8 cellular contexts compared by ENCODE assay signal in the genomic region with DNA sequence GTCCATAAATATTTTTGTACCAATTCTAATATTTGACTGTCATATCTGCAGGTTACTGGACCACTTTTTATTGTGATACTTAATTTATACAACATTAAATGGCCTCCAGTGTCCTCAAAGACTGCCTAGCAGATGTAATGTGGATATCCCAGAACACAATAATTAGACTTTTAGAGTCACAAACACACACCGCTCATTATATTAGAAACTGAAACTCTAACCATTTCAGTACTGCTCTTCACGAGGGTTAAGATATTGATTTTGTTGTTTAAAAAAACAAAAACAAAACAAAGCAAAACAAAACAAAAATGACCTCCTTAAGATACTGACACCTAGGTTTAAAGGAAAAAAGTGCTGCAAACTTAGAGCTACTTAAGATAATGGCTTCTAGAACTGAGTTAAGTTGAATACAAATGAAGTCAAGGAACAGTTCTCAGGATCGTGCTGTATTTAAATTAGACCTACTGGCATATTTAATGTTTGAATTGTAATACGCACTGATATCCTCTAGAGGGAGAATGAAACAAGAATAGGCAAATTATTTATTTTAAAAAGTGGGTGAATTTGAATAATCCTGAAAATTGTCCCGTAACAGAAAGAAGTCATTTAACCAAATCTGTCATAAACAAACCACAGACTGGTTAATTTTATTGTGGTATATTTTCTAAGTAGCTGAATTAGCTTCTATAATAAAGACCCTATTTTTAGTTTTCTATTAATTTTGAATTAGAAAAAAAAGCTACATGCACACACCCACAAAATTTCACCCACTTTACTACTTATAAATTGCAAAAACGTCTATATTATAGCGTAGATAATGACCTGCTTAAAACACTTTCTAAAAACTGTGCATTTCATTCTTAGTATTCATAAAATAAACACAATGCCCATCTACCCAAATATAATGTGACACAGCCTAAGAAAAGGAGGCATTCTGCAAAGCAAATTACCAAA.
DNase-seq lines count a peak whose midpoint lies in the region; ATAC-seq and TF ChIP-seq lines count a peak whose summit lies in the region.

No MANE protein-coding gene starts in this region.

- DNase-seq in CD8-positive, alpha-beta memory T cell, result peak in 2 of 5 donors; percentile 26 to 34
- peak; percentile 42 for DNase-seq in Karpas-422
- no peak for DNase-seq in WERI-Rb-1
- peak; percentile 53 for DNase-seq in fibroblast of the aortic adventitia (ENCODE audit: low read depth)
- DNase-seq in pons (ENCODE audit: low spot score), result peak; percentile 55
- no peak for DNase-seq in NCI-H187 (lab: John Stamatoyannopoulos, UW)

- peak overlapping the region; percentile 47 for H3K4me3 ChIP-seq in CD8-positive, alpha-beta memory T cell (ENCODE audit: low read length)
- H3K4me3 ChIP-seq in Karpas-422 (ENCODE audit: low read length), result no peak overlapping the region
- H3K4me3 ChIP-seq in WERI-Rb-1 (ENCODE audit: low read depth, low read length), result peak overlapping the region; percentile 25
- peak overlapping the region; percentile 42 for H3K4me3 ChIP-seq in fibroblast of the aortic adventitia (ENCODE audit: low read depth, low read length)

- peaks cover under 1 to 3% of the 10 kb centered on the region in 2 donors for H3K27me3 Mint-ChIP-seq in CD8-positive, alpha-beta memory T cell

- POLR2A ChIA-PET in CD8-positive, alpha-beta memory T cell (lab: Charles Lee), result interaction anchor here (1.0 kb wide), 1 partner anchor 569 kb away, joined by 3 read pairs; no protein-coding TSS in a partner anchor

- peaks cover 9% of the 10 kb centered on the region for H3K4me1 ChIP-seq in CD8-positive, alpha-beta memory T cell (ENCODE audit: insufficient read depth, low read length)
- H3K4me1 ChIP-seq in Karpas-422 (ENCODE audit: low read length), result no peaks in the 10 kb centered on the region

- peak overlapping the region; percentile 73 to 88 (median 83) for H3K4me3 Mint-ChIP-seq in CD8-positive, alpha-beta memory T cell

- no peak overlapping the region for H3K9ac ChIP-seq in Karpas-422 (ENCODE audit: low read length)

- no peaks in the 10 kb centered on the region for H3K9me2 ChIP-seq in Karpas-422 (replicated peaks; ENCODE audit: insufficient read depth, low read length)

- CTCF ChIA-PET in CD8-positive, alpha-beta memory T cell (lab: Charles Lee), result interaction anchor here (1.2 to 3.3 kb wide), 5 partner anchors 10 to 993 kb away, joined by 3 to 15 read pairs (median 5); a partner anchor contains a TSS

- H3K9me3 ChIP-seq in CD8-positive, alpha-beta memory T cell (ENCODE audit: low read length), result no peaks in the 10 kb centered on the region
- no peaks in the 10 kb centered on the region for H3K9me3 ChIP-seq in Karpas-422 (ENCODE audit: low read length)
- H3K9me3 ChIP-seq in WERI-Rb-1 (ENCODE audit: severe bottlenecking), result no peaks in the 10 kb centered on the region

- ATAC-seq in GM18909 (IDR thresholded peaks at IDR 0.05; ENCODE audit: poor library complexity, unreplicated experiment), result peak; percentile 80
- ATAC-seq in HG03571 (IDR thresholded peaks at IDR 0.05; ENCODE audit: unreplicated experiment), result no peak

- H2AFZ ChIP-seq in Karpas-422 (ENCODE audit: low read length), result no peak overlapping the region

- no peak for TF ChIP-seq CTCF in WERI-Rb-1 (IDR thresholded peaks at IDR 0.05; ENCODE audit: low read depth, low read length)
- TF ChIP-seq CTCF in fibroblast of the aortic adventitia (IDR thresholded peaks at IDR 0.05; ENCODE audit: insufficient read depth, low read length), result peak; percentile 58

- no peaks in the 10 kb centered on the region for H3K27me3 ChIP-seq in CD8-positive, alpha-beta memory T cell (ENCODE audit: insufficient read depth, low read length, poor library complexity, severe bottlenecking)
- no peaks in the 10 kb centered on the region for H3K27me3 ChIP-seq in Karpas-422 (ENCODE audit: low read length)
- H3K27me3 ChIP-seq in WERI-Rb-1 (ENCODE audit: insufficient read depth, low read depth, severe bottlenecking), result no peaks in the 10 kb centered on the region

- no peak overlapping the region for H3K27ac ChIP-seq in CD8-positive, alpha-beta memory T cell (ENCODE audit: low read depth, low read length)
- H3K27ac ChIP-seq in Karpas-422 (ENCODE audit: low read length) (no peak overlapping the region), WERI-Rb-1 (peak overlapping the region; percentile 26; the same call in 1 of the 2 replicates)

- H3K36me3 Mint-ChIP-seq in CD8-positive, alpha-beta memory T cell, result no peaks in the 10 kb centered on the region

- peaks cover 5 to 17% (median 7%) of the 10 kb centered on the region in 3 donors for H3K4me1 Mint-ChIP-seq in CD8-positive, alpha-beta memory T cell

- no peaks in the 10 kb centered on the region for H3K36me3 ChIP-seq in CD8-positive, alpha-beta memory T cell (ENCODE audit: insufficient read depth, low read length)
- H3K36me3 ChIP-seq in Karpas-422 (ENCODE audit: insufficient read depth, low read length), result no peaks in the 10 kb centered on the region
- H3K36me3 ChIP-seq in WERI-Rb-1, result no peaks in the 10 kb centered on the region

- H3K27ac Mint-ChIP-seq in CD8-positive, alpha-beta memory T cell, result peak overlapping the region in 5 of 8 donors; percentile 63 to 92 (median 85)

- H3K4me2 ChIP-seq in Karpas-422 (ENCODE audit: low read depth, low read length, poor library complexity, severe bottlenecking), result no peak overlapping the region

- no peaks in the 10 kb centered on the region for H3K79me2 ChIP-seq in Karpas-422 (ENCODE audit: low read length)

- no peaks in the 10 kb centered on the region for H4K20me1 ChIP-seq in Karpas-422 (ENCODE audit: insufficient read depth, low read depth, low read length)

- H3K9me3 Mint-ChIP-seq in CD8-positive, alpha-beta memory T cell, result no peaks in the 10 kb centered on the region

Comparison
In these comparisons a context has a peak if more than half of its experiments do, and no peak if none do; other contexts are left out.
1. DNase-seq: peak in Karpas-422 (single experiment), fibroblast of the aortic adventitia (single experiment) and pons (single experiment); none in WERI-Rb-1 (single experiment) and NCI-H187 (0 of 2).